Comparison of ENCODE assay signal across 11 cellular contexts in the genomic region with DNA sequence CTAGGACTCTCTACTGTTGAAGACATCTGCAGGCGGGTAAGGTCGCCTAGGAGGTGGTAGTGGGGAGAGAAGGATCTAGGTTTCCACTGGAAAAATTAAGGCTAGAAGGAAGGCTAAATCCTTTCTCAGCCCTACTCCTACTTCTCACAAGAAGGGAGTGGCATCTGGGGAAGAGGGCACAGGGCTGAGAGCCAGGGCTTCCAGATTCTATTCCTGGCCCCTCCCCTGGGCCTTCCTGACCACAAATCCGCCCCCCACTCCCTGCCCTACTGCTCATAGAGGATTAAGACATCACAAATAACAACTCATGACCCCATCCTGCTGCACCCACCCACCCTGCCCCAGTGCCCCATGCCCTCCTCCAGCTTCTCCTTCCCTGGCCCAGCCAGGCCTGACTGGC. TPM values are rescaled to one million over a fixed set of nuclear protein-coding genes. Genes with fewer than 3 reads are reported as not detected.
DNase-seq lines count a peak whose midpoint lies in the region; ATAC-seq, FAIRE-seq and TF ChIP-seq lines count a peak whose summit lies in the region.
"Had no signal": no experiment of that assay in that cellular context is flagged by ENCODE, and none has a peak within 500 bp of the region (broad histone marks: within the 10 kb centered on the region; RNA-seq: fewer than 3 reads in every experiment).

No MANE protein-coding gene starts in this region.

- H3K27me3 Mint-ChIP-seq in endothelial cell (ENCODE audit: unreplicated experiment) (peaks cover 13% of the 10 kb centered on the region), nephron progenitor cell (ENCODE audit: low read depth, poor library complexity) (peaks cover 51% of the 10 kb centered on the region)

- peak overlapping the region; percentile 64 for H3K9ac ChIP-seq in IMR-90 (ENCODE audit: low read depth, low read length)

- in situ Hi-C loops in IMR-90 (cut with MboI; ENCODE audit: low sequenced_read_pairs), result no loop called here

- H3K4me1 Mint-ChIP-seq in endothelial cell (ENCODE audit: unreplicated experiment) (peaks cover 16% of the 10 kb centered on the region), nephron progenitor cell (peaks cover 46% of the 10 kb centered on the region)

- FAIRE-seq in A549 (lab: Jason Lieb, UNC), result no peak

- peak overlapping the region; percentile 70 for H3K14ac ChIP-seq in IMR-90 (replicated peaks; ENCODE audit: low read depth, low read length)

- H2BK15ac ChIP-seq in IMR-90 (ENCODE audit: low read depth, low read length), result no peak overlapping the region; the same call in 2 of the 3 replicates

- H3K4ac ChIP-seq in IMR-90 (ENCODE audit: low read depth, low read length), result peak overlapping the region; percentile 26

- no TSS peak for BruUV-seq in IMR-90 (replicated peaks; lab: Mats Ljungman, UMichigan)

- H2AK5ac ChIP-seq in IMR-90 (ENCODE audit: low read depth, low read length), result peak overlapping the region; percentile 38

- ATAC-seq in A549, result no peak
- ATAC-seq in IMR-90 (ENCODE audit: low read depth), result no peak

- H4K5ac ChIP-seq in IMR-90 (ENCODE audit: low read depth, low read length), result no peak overlapping the region

- H2AFZ ChIP-seq in IMR-90 (replicated peaks; ENCODE audit: low read length, poor library complexity), result no peak overlapping the region

- H3K4me2 ChIP-seq in A549 (peak overlapping the region; percentile 89), IMR-90 (ENCODE audit: low read depth, low read length) (peak overlapping the region; percentile 95)

- H3K9me3 Mint-ChIP-seq in endothelial cell (ENCODE audit: unreplicated experiment), result no peaks in the 10 kb centered on the region
- H3K9me3 Mint-ChIP-seq in nephron progenitor cell, result no peaks in the 10 kb centered on the region

- peak overlapping the region; percentile 21 to 99; a peak in 5 of 6 replicates for H3K27ac ChIP-seq in A549
- H3K27ac ChIP-seq in IMR-90 (ENCODE audit: insufficient read depth, low read length), result peak overlapping the region; percentile 47; the same call in 1 of the 2 replicates
- H3K27ac ChIP-seq in testis, result peak overlapping the region in 1 of 2 donors; percentile 94

- no peak overlapping the region; the same call in 1 of the 2 replicates for H3K18ac ChIP-seq in IMR-90 (ENCODE audit: low read depth, low read length)

- H3K36me3 ChIP-seq in IMR-90 (ENCODE audit: control insufficient read depth, insufficient read depth, low read length) (peaks cover 24% of the 10 kb centered on the region), testis (ENCODE audit: low read depth, missing control alignments) (no peaks in the 10 kb centered on the region)

- H2AK9ac ChIP-seq in IMR-90 (replicated peaks; ENCODE audit: low read depth, low read length, poor library complexity), result peak overlapping the region; percentile 62

- H3K4me1 ChIP-seq in A549 (peaks cover 68% of the 10 kb centered on the region), IMR-90 (ENCODE audit: control insufficient read depth, insufficient read depth, low read length) (peaks cover 22% of the 10 kb centered on the region), testis (peaks cover 8% of the 10 kb centered on the region)

- H3K27ac Mint-ChIP-seq in endothelial cell (ENCODE audit: unreplicated experiment) (no peak overlapping the region), nephron progenitor cell (no peak overlapping the region)

- H3K27me3 ChIP-seq in IMR-90 (ENCODE audit: control insufficient read depth, insufficient read depth, low read length), result no peaks in the 10 kb centered on the region
- H3K27me3 ChIP-seq in testis, result no peaks in the 10 kb centered on the region

- H3K36me3 Mint-ChIP-seq in endothelial cell (ENCODE audit: low read depth, unreplicated experiment) (peaks cover 19% of the 10 kb centered on the region), nephron progenitor cell (ENCODE audit: low read depth) (peaks cover 20% of the 10 kb centered on the region)

- H3K79me1 ChIP-seq in IMR-90 (ENCODE audit: low read depth in 1 of 2, low read length in 2 of 2), result peaks cover 13 to 62% of the 10 kb centered on the region in 2 experiments; a peak in 2 of 4 replicates

- H3K4me3 ChIP-seq in A549 (peak overlapping the region; percentile 80), IMR-90 (ENCODE audit: insufficient read depth, low read depth, low read length) (peak overlapping the region; percentile 89), testis (peak overlapping the region in 1 of 2 donors; percentile 81)

- TF ChIP-seq RAD21 in A549 (conservative IDR thresholded peaks at IDR 0.05 in 1 of 2, IDR thresholded peaks at IDR 0.05 in 1 of 2) (no peak), IMR-90 (IDR thresholded peaks at IDR 0.05; ENCODE audit: low read length) (no peak)

- 79% methylated on average over 3 of the region's 3 CpGs for WGBS in A549 (ENCODE audit: missing lambda C conversion rate)
- WGBS in IMR-90 (ENCODE audit: extremely low coverage in 2 of 2, insufficient read length in 1 of 2), 2 experiments, result 100% methylated on average over 1 of the region's 3 CpGs; no CpG with 5 or more reads in 1 of the 2 experiments
- WGBS in testis, 2 donors, result 73 to 94% methylated on average over 3 of the region's 3 CpGs

- H3K23ac ChIP-seq in IMR-90 (ENCODE audit: low read depth, low read length), result peak overlapping the region; percentile 33

- no peak overlapping the region for H3K56ac ChIP-seq in IMR-90 (ENCODE audit: extremely low read depth, insufficient read depth, low read length)

- TF ChIP-seq POLR2A in A549 (IDR thresholded peaks at IDR 0.05; ENCODE audit: low read length), result no peak
- no peak for TF ChIP-seq POLR2A in IMR-90 (IDR thresholded peaks at IDR 0.05; ENCODE audit: low read depth, low read length)
- TF ChIP-seq POLR2A in testis (IDR thresholded peaks at IDR 0.05), result no peak

- TF ChIP-seq CTCF in A549 (IDR thresholded peaks at IDR 0.05) (no peak), IMR-90 (conservative IDR thresholded peaks at IDR 0.05; ENCODE audit: low read depth, low read length) (no peak), endothelial cell (IDR thresholded peaks at IDR 0.05; ENCODE audit: unreplicated experiment) (no peak), nephron progenitor cell (IDR thresholded peaks at IDR 0.05) (no peak), testis (IDR thresholded peaks at IDR 0.05) (no peak)

- POLR2A ChIA-PET in A549 (lab: Yijun Ruan, JAX) (no interaction called here), IMR-90 (lab: Charles Lee; ENCODE audit: unreplicated experiment) (no interaction called here)

- DNase-seq in A549 (ENCODE audit: low read depth in 1 of 2, low spot score in 1 of 2), result no peak
- DNase-seq in IMR-90, result no peak
- no peak for DNase-seq in endothelial cell (ENCODE audit: low spot score)
- DNase-seq in nephron progenitor cell, result no peak
- DNase-seq in activated CD8-positive, alpha-beta memory T cell treated with anti-CD3 and anti-CD28 coated beads, Interleukin-2, amount 50 U/mL, for 48 hours, result no peak
- DNase-seq in testis, result no peak
- no peak for DNase-seq in iPS-NIHi11 (ENCODE audit: low spot score)
- DNase-seq in NCI-H2081 (lab: John Stamatoyannopoulos, UW), result no peak
- DNase-seq: hippocampal formation; NCI-H1048; stimulated activated CD4-positive, alpha-beta T cell treated with anti-CD3 and anti-CD28 coated beads, Interleukin-1b, Interleukin-23, amount 100 ng/mL, for 48 hours had no signal

- intact Hi-C loops in IMR-90 (cut with micrococcal nuclease), result loop anchor here (5.0 kb wide), 1 partner anchor 41 kb away; the partner anchor contains the start of gene CSRP1
- intact Hi-C loops in testis (cut with DNase I; ENCODE audit: low total_unique reads), result no loop called here

- H2BK120ac ChIP-seq in IMR-90 (ENCODE audit: low read depth, low read length), result peak overlapping the region; percentile 30; the same call in 1 of the 2 replicates

- peaks cover 50% of the 10 kb centered on the region for H4K20me1 ChIP-seq in IMR-90 (ENCODE audit: insufficient read depth, low read length)

- dilution Hi-C loops in IMR-90 (cut with HindIII; ENCODE audit: low sequenced_read_pairs, unreplicated experiment), result no loop called here

- no peak overlapping the region for H2BK20ac ChIP-seq in IMR-90 (ENCODE audit: low read depth, low read length)

- H4K91ac ChIP-seq in IMR-90 (ENCODE audit: insufficient read depth, low read depth, low read length), result peak overlapping the region; percentile 14; the same call in 1 of the 2 replicates

- CTCF ChIA-PET in A549 (lab: Yijun Ruan, JAX) (interaction anchor here (1.1 to 15.2 kb wide), 6 partner anchors 11 to 46 kb away, joined by 4 to 234 read pairs (median 62); no protein-coding TSS in a partner anchor), IMR-90 (lab: Yijun Ruan, JAX) (no interaction called here)

- peak overlapping the region; percentile 59 for H3K4me3 Mint-ChIP-seq in endothelial cell (ENCODE audit: unreplicated experiment)
- peak overlapping the region; percentile 47 for H3K4me3 Mint-ChIP-seq in nephron progenitor cell

- H2BK5ac ChIP-seq in IMR-90 (ENCODE audit: low read depth, low read length, poor library complexity, severe bottlenecking), result peak overlapping the region; percentile 51

- H3K9me3 ChIP-seq in A549 (no peaks in the 10 kb centered on the region), IMR-90 (ENCODE audit: control insufficient read depth, insufficient read depth, low read length) (no peaks in the 10 kb centered on the region), testis (no peaks in the 10 kb centered on the region)

- peaks cover 29% of the 10 kb centered on the region for H3K9me1 ChIP-seq in IMR-90 (ENCODE audit: insufficient read depth, low read length)

- TF ChIP-seq EP300 in A549 (IDR thresholded peaks at IDR 0.05), result no peak

- peak overlapping the region in 1 of 2 experiments; percentile 27; a peak in 1 of 4 replicates for H4K8ac ChIP-seq in IMR-90 (ENCODE audit: low read depth in 2 of 2, low read length in 2 of 2)

RNA-seq across cellular contexts. Expression of gene PHLDA3, which starts 2.5 kb away (rescaled TPM):
- 34.3 and 40.5 TPM in 2 replicates for polyA plus RNA-seq in A549 (2011; rRNA removed)
- polyA plus RNA-seq in A549 (2012; cell fraction: cytosol; rRNA removed), result 67.2 and 102 TPM in 2 replicates
- 67.2 and 93.4 TPM in 2 replicates for polyA plus RNA-seq in A549 (2012; cell fraction: nucleus; rRNA removed)
- 83.1 to 91.1 TPM (median 83.5 TPM) in 3 replicates for polyA plus RNA-seq in A549 (2017; fragmentation: RNase III; extraction: RNeasy Plus Mini Kit Qiagen cat#74134 plus additional on column Dnase treatment)
- polyA minus RNA-seq in A549 (2011; rRNA and poly(A)+ RNA removed), result 16.0 and 28.4 TPM in 2 replicates
- 41.6 and 44.2 TPM in 2 replicates for total RNA-seq in IMR-90 (2012; rRNA removed)
- 102 and 122 TPM in 2 replicates for polyA plus RNA-seq in IMR-90 (2012; rRNA removed)
- polyA plus RNA-seq in IMR-90 (2012; cell fraction: cytosol; rRNA removed), result 50.7 and 178 TPM in 2 replicates
- 49.6 and 125 TPM in 2 replicates for polyA plus RNA-seq in IMR-90 (2012; cell fraction: nucleus; rRNA removed; ENCODE audit: low replicate concordance)
- 25.0 TPM for total RNA-seq in endothelial cell (ENCODE audit: unreplicated experiment)
- 10 to 100 TPM; 22.7 to 23.1 TPM for total RNA-seq in testis
- polyA plus RNA-seq in testis (ENCODE audit: insufficient read depth, low read depth, low replicate concordance), result 24.0 TPM

RNA-seq across cellular contexts. Expression of gene CSRP1, which starts 40.4 kb away (rescaled TPM):
- polyA plus RNA-seq in A549 (2011; rRNA removed), result 256 and 277 TPM in 2 replicates
- 459 and 499 TPM in 2 replicates for polyA plus RNA-seq in A549 (2012; cell fraction: cytosol; rRNA removed)
- polyA plus RNA-seq in A549 (2012; cell fraction: nucleus; rRNA removed), result 441 and 486 TPM in 2 replicates
- 655 to 819 TPM (median 717 TPM) in 3 replicates for polyA plus RNA-seq in A549 (2017; fragmentation: RNase III; extraction: RNeasy Plus Mini Kit Qiagen cat#74134 plus additional on column Dnase treatment)
- 254 and 273 TPM in 2 replicates for polyA minus RNA-seq in A549 (2011; rRNA and poly(A)+ RNA removed)
- 1,498 and 1,861 TPM in 2 replicates for total RNA-seq in IMR-90 (2012; rRNA removed)
- 948 and 1,037 TPM in 2 replicates for polyA plus RNA-seq in IMR-90 (2012; rRNA removed)
- 955 and 1,043 TPM in 2 replicates for polyA plus RNA-seq in IMR-90 (2012; cell fraction: cytosol; rRNA removed)
- 737 and 1,227 TPM in 2 replicates for polyA plus RNA-seq in IMR-90 (2012; cell fraction: nucleus; rRNA removed; ENCODE audit: low replicate concordance)
- 111 TPM for total RNA-seq in endothelial cell (ENCODE audit: unreplicated experiment)
- 100 to 1,000 TPM; 103 to 123 TPM for total RNA-seq in testis
- 217 TPM for polyA plus RNA-seq in testis (ENCODE audit: insufficient read depth, low read depth, low replicate concordance)

RNA-seq across cellular contexts. Expression of gene TNNI1, which starts 45.0 kb away (rescaled TPM):
- polyA plus RNA-seq in A549 (2011; rRNA removed) (not detected in 2 replicates), A549 (2017; fragmentation: RNase III; extraction: RNeasy Plus Mini Kit Qiagen cat#74134 plus additional on column Dnase treatment) (not detected in 3 replicates), IMR-90 (2012; rRNA removed) (not detected in 2 replicates), testis (ENCODE audit: insufficient read depth, low read depth, low replicate concordance) (36.4 TPM)
- 0.05 TPM in 1 of 2 replicates, not detected in the other for polyA plus RNA-seq in A549 (2012; cell fraction: cytosol; rRNA removed)
- polyA plus RNA-seq in A549 (2012; cell fraction: nucleus; rRNA removed), result 0.45 TPM in 1 of 2 replicates, not detected in the other
- polyA minus RNA-seq in A549 (2011; rRNA and poly(A)+ RNA removed), result not detected in 2 replicates
- total RNA-seq in IMR-90 (2012; rRNA removed) (not detected in 2 replicates), endothelial cell (ENCODE audit: unreplicated experiment) (not detected), testis (under 1 TPM; 0.37 to 0.55 TPM)
- 0.02 TPM in 1 of 2 replicates, not detected in the other for polyA plus RNA-seq in IMR-90 (2012; cell fraction: cytosol; rRNA removed)
- polyA plus RNA-seq in IMR-90 (2012; cell fraction: nucleus; rRNA removed; ENCODE audit: low replicate concordance), result 0.20 and 0.45 TPM in 2 replicates

Comparison
In these comparisons a context has a peak if more than half of its experiments do, and no peak if none do; other contexts are left out.
1. RNA of gene CSRP1, which starts 40.4 kb away (total RNA-seq): 1,498 to 1,861 TPM in IMR-90; 103 to 123 TPM in testis and 111 TPM in endothelial cell (single experiment); every median in the first group is over 10 times any median in the second.